ENCODE assay signal across 22 cellular contexts in genomic region chr10:113089581-113089980, GRCh38.
"Had no signal": no experiment of that assay in that cellular context is flagged by ENCODE, and none has a peak within 500 bp of the region (broad histone marks: within the 10 kb centered on the region; RNA-seq: fewer than 3 reads in every experiment).

No MANE protein-coding gene starts in this region.

- H3K27ac ChIP-seq: left ventricle myocardium inferior, neural progenitor cell, prostate gland, thyroid gland had no signal

- DNase-seq: activated CD4-positive, alpha-beta T cell treated with anti-CD3 and anti-CD28 coated beads for 4 hours; activated CD4-positive, alpha-beta T cell treated with anti-CD3 and anti-CD28 coated beads, Interleukin-2, amount 50 U/mL, for 48 hours; activated CD4-positive, CD25-positive, alpha-beta regulatory T cell; activated CD8-positive, alpha-beta memory T cell treated with anti-CD3 and anti-CD28 coated beads, Interleukin-2, amount 50 U/mL, for 48 hours; activated naive CD4-positive, alpha-beta T cell; activated naive CD8-positive, alpha-beta T cell treated with anti-CD3 and anti-CD28 coated beads for 36 hours; activated T-cell treated with anti-CD3 and anti-CD28 coated beads, Interleukin-2, amount 50 U/mL, for 4 hours; amygdala; cerebellar nuclear complex; cortex of kidney; foreskin fibroblast; kidney glomerular epithelial cell; left ventricle myocardium inferior; mammary epithelial cell; naive thymus-derived CD4-positive, alpha-beta T cell; stimulated activated CD4-positive, alpha-beta T cell treated with anti-CD3 and anti-CD28 coated beads, Interleukin-4, amount 100 ng/mL, for 24 hours; stimulated activated naive CD4-positive, alpha-beta T cell treated with Interleukin-2 at 50 U/mL for 16 hours; substantia nigra; T-helper 17 cell; thyroid gland had no signal

- H3K27me3 ChIP-seq: neural progenitor cell, thyroid gland had no signal

- H3K4me3 ChIP-seq: left ventricle myocardium inferior, neural progenitor cell, prostate gland, thyroid gland had no signal

- H3K36me3 ChIP-seq: neural progenitor cell, prostate gland had no signal

- H2AFZ ChIP-seq: neural progenitor cell had no signal

- ATAC-seq: activated T-cell treated with anti-CD3 and anti-CD28 coated beads, Interleukin-2, amount 50 U/mL, for 4 hours; naive thymus-derived CD4-positive, alpha-beta T cell; T-helper 17 cell had no signal

- H3K9me3 ChIP-seq: left ventricle myocardium inferior, prostate gland, thyroid gland had no signal

- H3K4me1 ChIP-seq: prostate gland had no signal

- H3K4me2 ChIP-seq: neural progenitor cell had no signal

- H3K9ac ChIP-seq: neural progenitor cell had no signal
